8 cellular contexts compared by ENCODE assay signal in the genomic region with DNA sequence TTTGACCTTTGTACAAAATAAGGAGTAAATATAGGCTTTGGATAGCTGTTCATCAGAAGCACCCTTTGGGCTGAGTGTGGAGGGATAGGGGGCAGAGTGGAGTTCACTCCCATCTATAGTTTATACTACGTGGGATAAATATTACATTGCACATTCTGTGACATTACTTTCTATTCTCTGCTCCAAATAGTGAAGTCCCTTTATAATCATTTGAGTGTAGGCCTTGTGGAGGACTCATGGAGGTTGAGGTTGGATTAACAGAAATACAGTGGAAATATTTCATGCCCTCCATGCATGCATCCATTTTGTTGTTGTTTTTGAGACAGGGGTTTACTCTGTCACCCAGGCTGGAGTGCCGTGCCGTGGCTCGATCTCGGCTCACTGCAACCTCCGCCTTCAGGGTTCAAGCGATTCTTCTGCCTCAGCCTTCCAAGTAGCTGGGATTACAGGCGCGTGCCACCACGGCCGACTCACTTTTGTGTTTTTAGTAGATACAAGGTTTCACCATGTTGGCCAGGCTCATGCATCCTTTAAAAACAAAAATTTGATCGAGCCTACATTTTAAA. TPM values are rescaled to one million over a fixed set of nuclear protein-coding genes. Genes with fewer than 3 reads are reported as not detected.
DNase-seq lines count a peak whose midpoint lies in the region; TF ChIP-seq lines count a peak whose summit lies in the region.

No MANE protein-coding gene starts in this region.

- peak overlapping the region; percentile 32 to 95 (median 87) for H3K27ac Mint-ChIP-seq in CD8-positive, alpha-beta memory T cell

- peaks cover 0 to 8% (median 0%) of the 10 kb centered on the region in 3 donors for H3K36me3 Mint-ChIP-seq in CD8-positive, alpha-beta memory T cell

- in situ Hi-C loops in astrocyte of the spinal cord (cut with HindIII; ENCODE audit: low sequenced_read_pairs) = no loop called here

- no peaks in the 10 kb centered on the region for H3K27me3 Mint-ChIP-seq in CD8-positive, alpha-beta memory T cell

- peaks cover 37 to 65% (median 42%) of the 10 kb centered on the region in 3 donors for H3K4me1 Mint-ChIP-seq in CD8-positive, alpha-beta memory T cell

- H3K36me3 ChIP-seq in CD8-positive, alpha-beta memory T cell (ENCODE audit: insufficient read depth, low read length) = no peaks in the 10 kb centered on the region
- no peaks in the 10 kb centered on the region for H3K36me3 ChIP-seq in kidney epithelial cell (ENCODE audit: control insufficient read depth, insufficient read depth, low read length)

- TF ChIP-seq CTCF in astrocyte of the spinal cord (IDR thresholded peaks at IDR 0.05; ENCODE audit: low read depth, low read length) (peak; percentile 43), kidney epithelial cell (IDR thresholded peaks at IDR 0.05; ENCODE audit: insufficient read depth, low read length, poor library complexity, severe bottlenecking) (peak; percentile 21)

- no peaks in the 10 kb centered on the region for H3K9me3 Mint-ChIP-seq in CD8-positive, alpha-beta memory T cell

- POLR2A ChIA-PET in CD8-positive, alpha-beta memory T cell (lab: Charles Lee) = interaction anchor here (1.0 to 1.2 kb wide), 2 partner anchors 11 to 46 kb away, joined by 3 read pairs; no protein-coding TSS in a partner anchor

- H3K4me3 ChIP-seq in CD8-positive, alpha-beta memory T cell (ENCODE audit: low read length) = peak overlapping the region; percentile 71
- peak overlapping the region; percentile 74 for H3K4me3 ChIP-seq in astrocyte of the spinal cord (ENCODE audit: low read depth, low read length)
- peak overlapping the region; percentile 66 for H3K4me3 ChIP-seq in kidney epithelial cell (ENCODE audit: low read depth, low read length)

- no peaks in the 10 kb centered on the region for H3K9me3 ChIP-seq in CD8-positive, alpha-beta memory T cell (ENCODE audit: low read length)

- peak overlapping the region; percentile 87 to 97 (median 93) for H3K4me3 Mint-ChIP-seq in CD8-positive, alpha-beta memory T cell

- CTCF ChIA-PET in CD8-positive, alpha-beta memory T cell (lab: Charles Lee) = interaction anchor here (1.0 to 1.2 kb wide), 2 partner anchors 18 to 31 kb away, joined by 3 read pairs; no protein-coding TSS in a partner anchor

- no peaks in the 10 kb centered on the region for H3K27me3 ChIP-seq in CD8-positive, alpha-beta memory T cell (ENCODE audit: insufficient read depth, low read length, poor library complexity, severe bottlenecking)
- no peaks in the 10 kb centered on the region for H3K27me3 ChIP-seq in kidney epithelial cell (ENCODE audit: control insufficient read depth, insufficient read depth, low read length)

- peaks cover 11% of the 10 kb centered on the region for H3K4me1 ChIP-seq in CD8-positive, alpha-beta memory T cell (ENCODE audit: insufficient read depth, low read length)

- no peak for DNase-seq in CD8-positive, alpha-beta memory T cell
- DNase-seq in Kasumi-1 (lab: John Stamatoyannopoulos, UW) (peak; percentile 35 to 70), astrocyte of the spinal cord (ENCODE audit: low read depth, low spot score) (peak; percentile 29), kidney epithelial cell (ENCODE audit: low read depth) (no peak), substantia nigra (lab: John Stamatoyannopoulos, UW) (peak in 3 of 49 donors; percentile 2 to 12 (median 9)), iPS-NIHi7 (ENCODE audit: extremely low spot score) (no peak), cerebellar nuclear complex (lab: John Stamatoyannopoulos, UW) (no peak), NCI-H1092 (lab: John Stamatoyannopoulos, UW) (no peak)

- peak overlapping the region; percentile 72 for H3K27ac ChIP-seq in CD8-positive, alpha-beta memory T cell (ENCODE audit: low read depth, low read length)
- H3K27ac ChIP-seq in substantia nigra (ENCODE audit: low read depth, low read length, poor library complexity, severe bottlenecking) = peak overlapping the region; percentile 80

RNA-seq across cellular contexts. Expression of gene CHPT1, which starts 1.4 kb away (rescaled TPM):
- 10 to 100 TPM; 29.1 to 29.2 TPM for total RNA-seq in CD8-positive, alpha-beta memory T cell
- 43.2 TPM for polyA plus RNA-seq in CD8-positive, alpha-beta memory T cell
- total RNA-seq in kidney epithelial cell = 10.3 and 16.1 TPM in 2 replicates

RNA-seq across cellular contexts. Expression of gene SYCP3, which starts 40.4 kb away (rescaled TPM):
- under 1 TPM; 0.22 to 0.27 TPM for total RNA-seq in CD8-positive, alpha-beta memory T cell
- polyA plus RNA-seq in CD8-positive, alpha-beta memory T cell = 0.14 TPM
- total RNA-seq in kidney epithelial cell = 0.07 TPM in 1 of 2 replicates, not detected in the other

Comparison
In these comparisons a context has a peak if more than half of its experiments do, and no peak if none do; other contexts are left out.
1. DNase-seq: peak in Kasumi-1 (2 of 2) and astrocyte of the spinal cord (single experiment); none in CD8-positive, alpha-beta memory T cell (0 of 5), kidney epithelial cell (single experiment), iPS-NIHi7 (single experiment), cerebellar nuclear complex (0 of 2) and NCI-H1092 (single experiment).
2. Peak in every context shown above with its lines, with median percentiles within 50 percentile points of each other: H3K4me3 ChIP-seq.